In genomic region chr10:108523016-108523415, GRCh38 we compare ENCODE assay signal across 16 cellular contexts.
A peak's percentile ranks its signal among the peaks of the same experiment; 100 is the strongest.
DNase-seq lines count a peak whose midpoint lies in the region; ATAC-seq and TF ChIP-seq lines count a peak whose summit lies in the region.
"Had no signal": no experiment of that assay in that cellular context is flagged by ENCODE, and none has a peak within 500 bp of the region (broad histone marks: within the 10 kb centered on the region; RNA-seq: fewer than 3 reads in every experiment).

No MANE protein-coding gene starts in this region.

- H3K27ac Mint-ChIP-seq in GM23338, result no peak overlapping the region
- H3K27ac Mint-ChIP-seq: CD14-positive monocyte; CD4-positive, alpha-beta memory T cell; H9 had no signal

- ATAC-seq in GM23338 (no peak), HG03175 (IDR thresholded peaks at IDR 0.05; ENCODE audit: unreplicated experiment) (no peak), GM19463 (IDR thresholded peaks at IDR 0.05; ENCODE audit: unreplicated experiment) (no peak)
- ATAC-seq: GM12878 had no signal

- no peaks in the 10 kb centered on the region for H3F3A ChIP-seq in GM23338 (replicated peaks; ENCODE audit: low read depth)

- H3K4me1 Mint-ChIP-seq in GM23338, result peaks cover 20% of the 10 kb centered on the region; the same call in 2 of the 3 replicates
- H3K4me1 Mint-ChIP-seq: CD14-positive monocyte; CD4-positive, alpha-beta memory T cell had no signal

- no peaks in the 10 kb centered on the region for H3K36me3 ChIP-seq in GM23338 (ENCODE audit: insufficient read depth)
- H3K36me3 ChIP-seq: BLaER1 had no signal

- peaks cover 2% of the 10 kb centered on the region for H3K27me3 Mint-ChIP-seq in GM23338 (ENCODE audit: insufficient read depth, low read depth, poor library complexity)
- H3K27me3 Mint-ChIP-seq: CD4-positive, alpha-beta memory T cell had no signal

- no peak overlapping the region for H3K4me3 Mint-ChIP-seq in GM23338
- H3K4me3 Mint-ChIP-seq: CD14-positive monocyte; CD4-positive, alpha-beta memory T cell; H9 had no signal

- no peaks in the 10 kb centered on the region for H4K20me1 ChIP-seq in GM23338 (replicated peaks; ENCODE audit: insufficient read depth)
- H4K20me1 ChIP-seq: BLaER1 had no signal

- H3K27ac ChIP-seq in GM23338 (ENCODE audit: low read depth) (no peak overlapping the region), VCaP (peak overlapping the region; percentile 89)
- H3K27ac ChIP-seq: BLaER1, KMS-11 had no signal

- peaks cover 12% of the 10 kb centered on the region for H3K9me3 Mint-ChIP-seq in GM23338

- peaks cover 12% of the 10 kb centered on the region for H3K4me1 ChIP-seq in GM23338 (ENCODE audit: insufficient read depth)
- H3K4me1 ChIP-seq: BLaER1 had no signal

- DNase-seq in COR-L47 (lab: John Stamatoyannopoulos, UW) (peak; percentile 20), GM23338 (ENCODE audit: low spot score) (no peak), renal cortical epithelial cell (ENCODE audit: low read depth) (peak; percentile 18), DMS79 treated with DMSO at 0.1 percent for 48 hours (lab: John Stamatoyannopoulos, UW) (no peak)
- DNase-seq: 8988T; CD4-positive, alpha-beta memory T cell; DMS 273 treated with DMSO at 0.1 percent for 48 hours; DMS79; H9 had no signal

- H2AFZ ChIP-seq in GM23338, result no peak overlapping the region

- H3K9me2 ChIP-seq in GM23338 (ENCODE audit: insufficient read depth), result no peaks in the 10 kb centered on the region

- H3K79me2 ChIP-seq in GM23338 (replicated peaks; ENCODE audit: insufficient read depth), result no peaks in the 10 kb centered on the region

- TF ChIP-seq CTCF in GM23338 (conservative IDR thresholded peaks at IDR 0.05; ENCODE audit: low read depth in 2 of 2) (no peak), VCaP (conservative IDR thresholded peaks at IDR 0.05) (no peak)

- H3K4me3 ChIP-seq in GM23338, result no peak overlapping the region
- H3K4me3 ChIP-seq: BLaER1, GM12878 had no signal

- no peaks in the 10 kb centered on the region for H3K27me3 ChIP-seq in GM23338 (ENCODE audit: insufficient read depth)
- H3K27me3 ChIP-seq: BLaER1 had no signal

- peak overlapping the region; percentile 39; the same call in 1 of the 2 replicates for H3K4me2 ChIP-seq in GM23338
- H3K4me2 ChIP-seq: BLaER1, KMS-11 had no signal

- peaks cover 7% of the 10 kb centered on the region; the same call in 2 of the 3 replicates for H3K36me3 Mint-ChIP-seq in GM23338 (ENCODE audit: low read depth)
- H3K36me3 Mint-ChIP-seq: CD14-positive monocyte had no signal

TF ChIP-seq in GM23338, 12 proteins besides CTCF, POLR2A, EP300 and RAD21:
- TF ChIP-seq NANOG (IDR thresholded peaks at IDR 0.05; ENCODE audit: borderline replicate concordance) (no peak), POLR2AphosphoS5 (IDR thresholded peaks at IDR 0.05; ENCODE audit: low read depth) (no peak)

Comparison
In these comparisons a context has a peak if more than half of its experiments do, and no peak if none do; other contexts are left out.
1. DNase-seq: peak in COR-L47 (single experiment) and renal cortical epithelial cell (single experiment); none in GM23338 (single experiment) and DMS79 treated with DMSO at 0.1 percent for 48 hours (single experiment).